ENCODE assay signal across 22 cellular contexts in the genomic region with DNA sequence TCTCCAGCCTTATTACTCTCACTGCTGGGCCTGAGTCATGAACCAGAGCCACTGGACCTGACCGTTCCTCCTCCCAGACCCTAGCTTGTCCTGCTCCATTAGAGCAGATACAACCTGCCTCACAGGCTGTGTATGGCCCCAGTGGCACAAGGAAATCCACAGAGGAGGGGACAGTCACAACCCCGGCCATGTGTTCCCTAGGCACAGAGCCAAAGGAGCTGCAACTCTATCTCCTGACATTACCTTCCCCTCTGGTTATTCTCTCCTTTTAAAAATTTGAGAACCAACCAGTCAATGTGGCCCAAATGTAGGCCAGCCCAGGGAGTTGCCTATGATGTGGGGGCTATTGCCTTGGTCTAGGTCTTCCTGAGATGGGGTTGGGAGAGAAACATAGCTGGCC.
"Had no signal": no experiment of that assay in that cellular context is flagged by ENCODE, and none has a peak within 500 bp of the region (broad histone marks: within the 10 kb centered on the region; RNA-seq: fewer than 3 reads in every experiment).

No MANE protein-coding gene starts in this region.

- H3K36me3 Mint-ChIP-seq: activated CD4-positive, alpha-beta memory T cell treated with anti-CD3 and anti-CD28 coated beads for 36 hours; activated naive CD4-positive, alpha-beta T cell treated with anti-CD3 and anti-CD28 coated beads, Interleukin-2, amount 50 U/mL, for 24 hours; mesothelial cell of epicardium; T-cell; WTC11 had no signal

- DNase-seq: activated CD4-positive, alpha-beta memory T cell treated with anti-CD3 and anti-CD28 coated beads for 36 hours; activated CD4-positive, alpha-beta T cell treated with anti-CD3 and anti-CD28 coated beads for 36 hours; activated effector memory CD4-positive, alpha-beta T cell treated with anti-CD3 and anti-CD28 coated beads, Interleukin-2, amount 50 U/mL, for 16 hours; activated T-cell treated with anti-CD3 and anti-CD28 coated beads, Interleukin-2, amount 50 U/mL, for 72 hours; cerebellar nuclear complex; cortex of kidney; gastrocnemius medialis; left cardiac atrium; occipital lobe; posterior cingulate gyrus; retina; stimulated activated naive CD8-positive, alpha-beta T cell treated with anti-CD3 and anti-CD28 coated beads, Interleukin-15, amount 100 ng/mL, for 72 hours; T-cell had no signal

- H3K27ac ChIP-seq: ascending aorta, gastrocnemius medialis, SK-N-MC, upper lobe of left lung had no signal

- H3K4me3 Mint-ChIP-seq: activated CD4-positive, alpha-beta memory T cell treated with anti-CD3 and anti-CD28 coated beads for 36 hours; activated CD4-positive, alpha-beta T cell treated with anti-CD3 and anti-CD28 coated beads for 36 hours; activated naive CD4-positive, alpha-beta T cell treated with anti-CD3 and anti-CD28 coated beads, Interleukin-2, amount 50 U/mL, for 24 hours; activated T-cell treated with anti-CD3 and anti-CD28 coated beads, Interleukin-2, amount 50 U/mL, for 72 hours; mesothelial cell of epicardium; nephron; stimulated activated naive CD8-positive, alpha-beta T cell treated with anti-CD3 and anti-CD28 coated beads, Interleukin-15, amount 100 ng/mL, for 72 hours; T-cell; WTC11 had no signal

- H3K27ac Mint-ChIP-seq: activated CD4-positive, alpha-beta memory T cell treated with anti-CD3 and anti-CD28 coated beads for 36 hours; activated CD4-positive, alpha-beta T cell treated with anti-CD3 and anti-CD28 coated beads for 36 hours; activated naive CD4-positive, alpha-beta T cell treated with anti-CD3 and anti-CD28 coated beads, Interleukin-2, amount 50 U/mL, for 24 hours; activated T-cell treated with anti-CD3 and anti-CD28 coated beads, Interleukin-2, amount 50 U/mL, for 72 hours; mesothelial cell of epicardium; nephron; T-cell; WTC11 had no signal

- H3K4me1 Mint-ChIP-seq: activated CD4-positive, alpha-beta T cell treated with anti-CD3 and anti-CD28 coated beads for 36 hours; activated naive CD4-positive, alpha-beta T cell treated with anti-CD3 and anti-CD28 coated beads, Interleukin-2, amount 50 U/mL, for 24 hours; stimulated activated naive CD8-positive, alpha-beta T cell treated with anti-CD3 and anti-CD28 coated beads, Interleukin-15, amount 100 ng/mL, for 72 hours; T-cell; WTC11 had no signal

- ATAC-seq: activated CD4-positive, alpha-beta T cell treated with anti-CD3 and anti-CD28 coated beads for 36 hours; activated T-cell treated with anti-CD3 and anti-CD28 coated beads, Interleukin-2, amount 50 U/mL, for 72 hours; esophagus mucosa; gastrocnemius medialis; left cardiac atrium; stimulated activated naive CD8-positive, alpha-beta T cell treated with anti-CD3 and anti-CD28 coated beads, Interleukin-15, amount 100 ng/mL, for 72 hours; T-cell; WTC11 had no signal

- H3K9me3 ChIP-seq: ascending aorta, gastrocnemius medialis, upper lobe of left lung had no signal

- H3K4me1 ChIP-seq: gastrocnemius medialis had no signal

- H3K9me3 Mint-ChIP-seq: activated CD4-positive, alpha-beta memory T cell treated with anti-CD3 and anti-CD28 coated beads for 36 hours; activated naive CD4-positive, alpha-beta T cell treated with anti-CD3 and anti-CD28 coated beads, Interleukin-2, amount 50 U/mL, for 24 hours; activated T-cell treated with anti-CD3 and anti-CD28 coated beads, Interleukin-2, amount 50 U/mL, for 72 hours; mesothelial cell of epicardium; nephron; stimulated activated naive CD8-positive, alpha-beta T cell treated with anti-CD3 and anti-CD28 coated beads, Interleukin-15, amount 100 ng/mL, for 72 hours; T-cell; WTC11 had no signal

- H3K36me3 ChIP-seq: ascending aorta, gastrocnemius medialis, upper lobe of left lung had no signal

- H3K4me3 ChIP-seq: ascending aorta, gastrocnemius medialis, lung, SK-N-MC, upper lobe of left lung had no signal

- H3K27me3 ChIP-seq: ascending aorta, gastrocnemius medialis, upper lobe of left lung had no signal
